Comparison of ENCODE assay signal across 11 cellular contexts in genomic region chr15:92294759-92295158, GRCh38.
"Had no signal": no experiment of that assay in that cellular context is flagged by ENCODE, and none has a peak within 500 bp of the region (broad histone marks: within the 10 kb centered on the region; RNA-seq: fewer than 3 reads in every experiment).

No MANE protein-coding gene starts in this region.

- H3K4me3 Mint-ChIP-seq: activated B cell treated with CpG ODN at 0.5 μM for 24 hours; activated naive CD8-positive, alpha-beta T cell treated with anti-CD3 and anti-CD28 coated beads for 36 hours; activated T-cell treated with anti-CD3 and anti-CD28 coated beads, Interleukin-2, amount 50 U/mL, for 4 hours; neural crest cell had no signal

- H3K36me3 Mint-ChIP-seq: activated naive CD8-positive, alpha-beta T cell treated with anti-CD3 and anti-CD28 coated beads for 36 hours had no signal

- H3K9me3 Mint-ChIP-seq: activated T-cell treated with anti-CD3 and anti-CD28 coated beads, Interleukin-2, amount 50 U/mL, for 4 hours; neural crest cell had no signal

- DNase-seq: activated B cell treated with CpG ODN at 0.5 μM for 24 hours; activated CD4-positive, alpha-beta T cell treated with anti-CD3 and anti-CD28 coated beads, Interleukin-2, amount 50 U/mL, for 4 hours; activated gamma-delta T cell; activated naive CD8-positive, alpha-beta T cell treated with anti-CD3 and anti-CD28 coated beads for 36 hours; activated T-cell treated with anti-CD3 and anti-CD28 coated beads, Interleukin-2, amount 50 U/mL, for 4 hours; dermis blood vessel endothelial cell; hippocampal formation; left ventricle myocardium superior; mesenchymal stem cell; uterus had no signal

- H3K27me3 Mint-ChIP-seq: activated B cell treated with CpG ODN at 0.5 μM for 24 hours had no signal

- H3K27ac Mint-ChIP-seq: activated B cell treated with CpG ODN at 0.5 μM for 24 hours; activated naive CD8-positive, alpha-beta T cell treated with anti-CD3 and anti-CD28 coated beads for 36 hours had no signal

- H3K4me1 Mint-ChIP-seq: activated B cell treated with CpG ODN at 0.5 μM for 24 hours; activated naive CD8-positive, alpha-beta T cell treated with anti-CD3 and anti-CD28 coated beads for 36 hours; neural crest cell had no signal

- H3K4me3 ChIP-seq: uterus had no signal

- ATAC-seq: activated T-cell treated with anti-CD3 and anti-CD28 coated beads, Interleukin-2, amount 50 U/mL, for 4 hours; left ventricle myocardium superior had no signal
